ENCODE assay signal across 1 cellular context in the genomic region with DNA sequence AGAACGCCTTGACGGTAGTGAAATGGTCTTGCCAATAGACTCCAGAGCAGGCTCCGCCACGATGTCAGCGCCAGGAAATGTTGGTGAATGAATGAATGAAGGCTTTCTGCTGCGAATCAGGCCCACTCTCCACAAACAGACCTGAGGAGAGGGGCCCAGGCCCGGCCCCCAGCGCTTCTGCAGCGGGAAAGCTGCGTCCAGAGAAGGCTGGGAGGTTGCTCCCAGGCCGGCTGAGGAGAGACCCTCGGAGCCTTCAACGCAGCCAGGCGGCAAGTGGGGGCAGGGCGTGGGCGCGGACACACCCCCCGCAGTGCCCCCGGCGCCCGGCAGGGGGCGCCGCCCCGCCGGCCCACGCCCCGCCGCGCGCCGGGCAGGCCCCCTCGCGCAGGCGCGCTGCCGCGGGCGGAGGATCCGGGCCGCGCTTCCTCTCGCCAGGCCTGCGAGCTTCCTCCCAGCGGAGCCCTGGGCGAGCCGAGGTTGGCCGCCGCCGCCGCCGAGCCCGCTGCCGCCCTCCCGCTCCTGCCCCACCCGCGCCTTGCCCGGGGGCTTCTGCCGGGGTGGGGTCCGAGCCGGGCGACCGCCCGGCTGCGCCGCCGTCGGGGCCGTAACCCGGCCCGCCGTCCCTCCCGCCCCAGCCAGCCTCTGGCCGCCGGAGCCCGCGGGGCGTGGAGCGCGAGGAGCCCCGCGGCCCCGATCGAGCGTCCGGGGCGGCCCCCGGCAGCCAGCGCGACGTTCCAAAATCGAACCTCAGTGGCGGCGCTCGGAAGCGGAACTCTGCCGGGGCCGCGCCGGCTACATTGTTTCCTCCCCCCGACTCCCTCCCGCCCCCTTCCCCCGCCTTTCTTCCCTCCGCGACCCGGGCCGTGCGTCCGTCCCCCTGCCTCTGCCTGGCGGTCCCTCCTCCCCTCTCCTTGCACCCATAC.
TF ChIP-seq lines count a peak whose summit lies in the region.

A gene (plus strand): TSS at position 408 of the 923 bp plus-strand sequence. CDS start 16,218 bp downstream, outside the sequence.

TF ChIP-seq in HepG2, 621 proteins besides CTCF, POLR2A, EP300 and RAD21 (continued from another document):
- TF ChIP-seq RBFOX2 (IDR thresholded peaks at IDR 0.05; ENCODE audit: low read depth, low read length) (peak; percentile 64), ZNF563 (CRISPR knock-in tag; IDR thresholded peaks at IDR 0.05) (0 out of 2 replicates have a peak, but pooled peaks have one; percentile 45), BORCS8-MEF2B (CRISPR knock-in tag; IDR thresholded peaks at IDR 0.05) (0 out of 2 replicates have a peak, but pooled peaks have one; percentile 19), ZNF180 (CRISPR knock-in tag; IDR thresholded peaks at IDR 0.05; ENCODE audit: borderline replicate concordance, low read depth) (no peak), PAWR (CRISPR knock-in tag; IDR thresholded peaks at IDR 0.05; ENCODE audit: borderline replicate concordance) (no peak), KLF9 (CRISPR knock-in tag; IDR thresholded peaks at IDR 0.05; ENCODE audit: low read depth) (peak; percentile 66), TMF1 (CRISPR knock-in tag; IDR thresholded peaks at IDR 0.05; ENCODE audit: low read depth) (peak; percentile 57; the same call in 1 of the 2 replicates), FOXC1 (CRISPR knock-in tag; IDR thresholded peaks at IDR 0.05; ENCODE audit: borderline replicate concordance) (0 out of 2 replicates have a peak, but pooled peaks have one; percentile 10), BHLHE40 (IDR thresholded peaks at IDR 0.05; ENCODE audit: low read length) (peak; percentile 13; the same call in 1 of the 2 replicates), ZNF263 (CRISPR knock-in tag; IDR thresholded peaks at IDR 0.05) (peak; percentile 41; the same call in 1 of the 2 replicates)
- TF ChIP-seq, protein P1, sequence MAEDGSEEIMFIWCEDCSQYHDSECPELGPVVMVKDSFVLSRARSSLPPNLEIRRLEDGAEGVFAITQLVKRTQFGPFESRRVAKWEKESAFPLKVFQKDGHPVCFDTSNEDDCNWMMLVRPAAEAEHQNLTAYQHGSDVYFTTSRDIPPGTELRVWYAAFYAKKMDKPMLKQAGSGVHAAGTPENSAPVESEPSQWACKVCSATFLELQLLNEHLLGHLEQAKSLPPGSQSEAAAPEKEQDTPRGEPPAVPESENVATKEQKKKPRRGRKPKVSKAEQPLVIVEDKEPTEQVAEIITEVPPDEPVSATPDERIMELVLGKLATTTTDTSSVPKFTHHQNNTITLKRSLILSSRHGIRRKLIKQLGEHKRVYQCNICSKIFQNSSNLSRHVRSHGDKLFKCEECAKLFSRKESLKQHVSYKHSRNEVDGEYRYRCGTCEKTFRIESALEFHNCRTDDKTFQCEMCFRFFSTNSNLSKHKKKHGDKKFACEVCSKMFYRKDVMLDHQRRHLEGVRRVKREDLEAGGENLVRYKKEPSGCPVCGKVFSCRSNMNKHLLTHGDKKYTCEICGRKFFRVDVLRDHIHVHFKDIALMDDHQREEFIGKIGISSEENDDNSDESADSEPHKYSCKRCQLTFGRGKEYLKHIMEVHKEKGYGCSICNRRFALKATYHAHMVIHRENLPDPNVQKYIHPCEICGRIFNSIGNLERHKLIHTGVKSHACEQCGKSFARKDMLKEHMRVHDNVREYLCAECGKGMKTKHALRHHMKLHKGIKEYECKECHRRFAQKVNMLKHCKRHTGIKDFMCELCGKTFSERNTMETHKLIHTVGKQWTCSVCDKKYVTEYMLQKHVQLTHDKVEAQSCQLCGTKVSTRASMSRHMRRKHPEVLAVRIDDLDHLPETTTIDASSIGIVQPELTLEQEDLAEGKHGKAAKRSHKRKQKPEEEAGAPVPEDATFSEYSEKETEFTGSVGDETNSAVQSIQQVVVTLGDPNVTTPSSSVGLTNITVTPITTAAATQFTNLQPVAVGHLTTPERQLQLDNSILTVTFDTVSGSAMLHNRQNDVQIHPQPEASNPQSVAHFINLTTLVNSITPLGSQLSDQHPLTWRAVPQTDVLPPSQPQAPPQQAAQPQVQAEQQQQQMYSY (CRISPR knock-in tag; IDR thresholded peaks at IDR 0.05) = 0 out of 2 replicates have a peak, but pooled peaks have one; percentile 7
- TF ChIP-seq, protein P2, sequence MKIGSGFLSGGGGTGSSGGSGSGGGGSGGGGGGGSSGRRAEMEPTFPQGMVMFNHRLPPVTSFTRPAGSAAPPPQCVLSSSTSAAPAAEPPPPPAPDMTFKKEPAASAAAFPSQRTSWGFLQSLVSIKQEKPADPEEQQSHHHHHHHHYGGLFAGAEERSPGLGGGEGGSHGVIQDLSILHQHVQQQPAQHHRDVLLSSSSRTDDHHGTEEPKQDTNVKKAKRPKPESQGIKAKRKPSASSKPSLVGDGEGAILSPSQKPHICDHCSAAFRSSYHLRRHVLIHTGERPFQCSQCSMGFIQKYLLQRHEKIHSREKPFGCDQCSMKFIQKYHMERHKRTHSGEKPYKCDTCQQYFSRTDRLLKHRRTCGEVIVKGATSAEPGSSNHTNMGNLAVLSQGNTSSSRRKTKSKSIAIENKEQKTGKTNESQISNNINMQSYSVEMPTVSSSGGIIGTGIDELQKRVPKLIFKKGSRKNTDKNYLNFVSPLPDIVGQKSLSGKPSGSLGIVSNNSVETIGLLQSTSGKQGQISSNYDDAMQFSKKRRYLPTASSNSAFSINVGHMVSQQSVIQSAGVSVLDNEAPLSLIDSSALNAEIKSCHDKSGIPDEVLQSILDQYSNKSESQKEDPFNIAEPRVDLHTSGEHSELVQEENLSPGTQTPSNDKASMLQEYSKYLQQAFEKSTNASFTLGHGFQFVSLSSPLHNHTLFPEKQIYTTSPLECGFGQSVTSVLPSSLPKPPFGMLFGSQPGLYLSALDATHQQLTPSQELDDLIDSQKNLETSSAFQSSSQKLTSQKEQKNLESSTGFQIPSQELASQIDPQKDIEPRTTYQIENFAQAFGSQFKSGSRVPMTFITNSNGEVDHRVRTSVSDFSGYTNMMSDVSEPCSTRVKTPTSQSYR (CRISPR knock-in tag; IDR thresholded peaks at IDR 0.05; ENCODE audit: borderline replicate concordance) = peak; percentile 81; the same call in 1 of the 2 replicates
- TF ChIP-seq, protein P3, sequence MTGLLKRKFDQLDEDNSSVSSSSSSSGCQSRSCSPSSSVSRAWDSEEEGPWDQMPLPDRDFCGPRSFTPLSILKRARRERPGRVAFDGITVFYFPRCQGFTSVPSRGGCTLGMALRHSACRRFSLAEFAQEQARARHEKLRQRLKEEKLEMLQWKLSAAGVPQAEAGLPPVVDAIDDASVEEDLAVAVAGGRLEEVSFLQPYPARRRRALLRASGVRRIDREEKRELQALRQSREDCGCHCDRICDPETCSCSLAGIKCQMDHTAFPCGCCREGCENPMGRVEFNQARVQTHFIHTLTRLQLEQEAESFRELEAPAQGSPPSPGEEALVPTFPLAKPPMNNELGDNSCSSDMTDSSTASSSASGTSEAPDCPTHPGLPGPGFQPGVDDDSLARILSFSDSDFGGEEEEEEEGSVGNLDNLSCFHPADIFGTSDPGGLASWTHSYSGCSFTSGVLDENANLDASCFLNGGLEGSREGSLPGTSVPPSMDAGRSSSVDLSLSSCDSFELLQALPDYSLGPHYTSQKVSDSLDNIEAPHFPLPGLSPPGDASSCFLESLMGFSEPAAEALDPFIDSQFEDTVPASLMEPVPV (CRISPR knock-in tag; IDR thresholded peaks at IDR 0.05) = peak; percentile 50; the same call in 1 of the 2 replicates
